In genomic region chr5:151770383-151771258, GRCh38 we compare ENCODE assay signal across 7 cellular contexts. TPM values are rescaled to one million over a fixed set of nuclear protein-coding genes. Genes with fewer than 3 reads are reported as not detected.
DNase-seq lines count a peak whose midpoint lies in the region; ATAC-seq and TF ChIP-seq lines count a peak whose summit lies in the region.

No MANE protein-coding gene starts in this region.

- no peak for TF ChIP-seq CTCF in GM06990 (IDR thresholded peaks at IDR 0.05; ENCODE audit: insufficient read depth, low read length, poor library complexity, severe bottlenecking)
- no peak for TF ChIP-seq CTCF in right lobe of liver (IDR thresholded peaks at IDR 0.05)

- H3K36me3 ChIP-seq in GM06990 (ENCODE audit: control insufficient read depth, insufficient read depth, low read length) (no peaks in the 10 kb centered on the region), HUES48 (ENCODE audit: control insufficient read depth, insufficient read depth, low read length) (0 out of 2 replicates have a peak, but pooled peaks cover 6% of the 10 kb centered on the region), SJSA1 (peaks cover 27% of the 10 kb centered on the region), right lobe of liver (no peaks in the 10 kb centered on the region)

- intact Hi-C loops in right lobe of liver (cut with DNase I): no loop called here

- H3K9me3 ChIP-seq in HUES48 (ENCODE audit: control insufficient read depth, insufficient read depth, low read length): no peaks in the 10 kb centered on the region
- H3K9me3 ChIP-seq in SJSA1 (replicated peaks): no peaks in the 10 kb centered on the region
- H3K9me3 ChIP-seq in right lobe of liver: no peaks in the 10 kb centered on the region

- 0% methylated on average over 21 of the region's 75 CpGs for WGBS in right lobe of liver (ENCODE audit: insufficient coverage, low coverage, low lambda C conversion rate, missing lambda C conversion rate)

- H3K27me3 ChIP-seq in GM06990 (replicated peaks; ENCODE audit: control insufficient read depth, insufficient read depth, low read length) (no peaks in the 10 kb centered on the region), HUES48 (ENCODE audit: control insufficient read depth, insufficient read depth, low read length) (no peaks in the 10 kb centered on the region), SJSA1 (replicated peaks) (no peaks in the 10 kb centered on the region), right lobe of liver (no peaks in the 10 kb centered on the region)

- peak overlapping the region; percentile 99 for H3K27ac ChIP-seq in HUES48 (ENCODE audit: low read depth, low read length)
- peak overlapping the region; percentile 92 for H3K27ac ChIP-seq in SJSA1
- peak overlapping the region; percentile 88 to 98 (median 96) for H3K27ac ChIP-seq in right lobe of liver

- DNase-seq in GM06990 (ENCODE audit: extremely low read depth, insufficient read length) (no peak), SJSA1 (ENCODE audit: low read depth in 1 of 2, low spot score in 2 of 2) (peak in 1 of 2 experiments; percentile 82), dermis microvascular lymphatic vessel endothelial cell (ENCODE audit: low read depth in 2 of 2) (peak; percentile 46 to 68), right lobe of liver (peak; percentile 73 to 84 (median 78))
- peak; percentile 66 for DNase-seq in stimulated activated CD4-positive, alpha-beta T cell treated with anti-CD3 and anti-CD28 coated beads, Interleukin-4, amount 100 ng/mL, for 1 hour

- H3K4me3 ChIP-seq in GM06990 (replicated peaks; ENCODE audit: low read depth, low read length) (peak overlapping the region; percentile 59), HUES48 (ENCODE audit: low read depth, low read length) (peak overlapping the region; percentile 66), SJSA1 (peak overlapping the region; percentile 39), right lobe of liver (peak overlapping the region; percentile 45 to 65 (median 54))

- no peak for TF ChIP-seq POLR2A in right lobe of liver (IDR thresholded peaks at IDR 0.05)

- H3K4me1 ChIP-seq in HUES48 (ENCODE audit: control insufficient read depth, insufficient read depth, low read length) (peaks cover 27% of the 10 kb centered on the region), SJSA1 (replicated peaks) (peaks cover 29% of the 10 kb centered on the region), right lobe of liver (peaks cover 0 to 30% (median 5%) of the 10 kb centered on the region in 4 donors)

- H3K9ac ChIP-seq in HUES48 (ENCODE audit: low read depth, low read length): peak overlapping the region; percentile 91

- ATAC-seq in GM21447 (IDR thresholded peaks at IDR 0.05; ENCODE audit: unreplicated experiment) (peak; percentile 22), right lobe of liver (peak; percentile 25 to 39 (median 28))

RNA-seq across cellular contexts. Expression of gene G3BP1, which starts 1.1 kb away (rescaled TPM):
- 240 and 259 TPM in 2 replicates for total RNA-seq in SJSA1 (2014; rRNA removed; shearing (Covaris generic))
- total RNA-seq in dermis microvascular lymphatic vessel endothelial cell: 159 and 170 TPM in 2 replicates
- total RNA-seq in right lobe of liver: 100 to 1,000 TPM in 2 of 6 experiments, 10 to 100 TPM in 4; 63.9 to 107 (median 94.5) TPM

RNA-seq across cellular contexts. Expression of gene ATOX1, which starts 12.2 kb away (rescaled TPM):
- 101 and 124 TPM in 2 replicates for total RNA-seq in SJSA1 (2014; rRNA removed; shearing (Covaris generic))
- total RNA-seq in dermis microvascular lymphatic vessel endothelial cell (45.1 and 62.0 TPM in 2 replicates), right lobe of liver (100 to 1,000 TPM in 3 of 6 experiments, 10 to 100 TPM in 3; 83.1 to 177 (median 96.7) TPM)
